In the genomic region with DNA sequence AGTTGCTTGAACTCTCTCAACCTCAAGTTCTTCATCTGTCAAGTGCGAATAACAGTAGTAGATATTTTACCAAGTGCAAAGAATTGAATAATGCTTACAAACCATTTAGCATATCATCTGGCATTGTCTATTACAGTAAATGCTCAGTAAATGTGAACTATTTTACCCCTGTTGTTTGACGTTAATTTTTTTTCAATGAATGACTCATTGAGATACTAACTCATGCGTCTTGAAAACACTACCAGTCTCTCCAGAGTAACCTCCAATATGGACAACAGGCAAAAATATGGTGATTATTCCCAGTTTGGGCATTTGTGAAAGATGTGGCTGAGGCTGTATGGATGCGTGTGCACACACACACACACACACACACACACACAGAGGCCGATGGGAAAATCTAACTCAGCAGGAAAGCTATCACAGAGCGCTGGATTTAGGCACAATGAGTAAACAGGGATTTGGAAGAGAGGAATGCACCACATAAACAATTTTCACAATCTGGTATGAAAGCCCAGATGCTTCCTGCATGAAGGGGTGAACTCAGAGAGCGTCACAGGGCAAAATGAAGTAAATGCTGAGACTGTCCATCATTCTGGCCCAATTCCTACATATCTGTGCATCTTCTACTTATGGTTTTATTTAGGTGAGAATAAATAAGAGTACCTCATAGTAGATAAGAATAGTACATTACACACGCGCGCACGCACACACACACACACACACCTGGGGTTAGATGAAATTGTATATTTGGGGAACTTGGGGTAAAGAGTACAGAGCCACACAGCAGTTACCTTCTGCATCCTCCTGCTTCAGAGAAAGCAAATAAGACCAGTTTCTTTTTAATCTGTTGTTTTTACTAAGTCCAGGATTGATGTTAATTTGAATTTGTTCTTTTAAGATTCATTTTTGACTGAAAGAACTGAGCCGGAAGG, we compare ENCODE assay signal across 13 cellular contexts.
DNase-seq lines count a peak whose midpoint lies in the region; ATAC-seq, FAIRE-seq and TF ChIP-seq lines count a peak whose summit lies in the region.
"Had no signal": no experiment of that assay in that cellular context is flagged by ENCODE, and none has a peak within 500 bp of the region (broad histone marks: within the 10 kb centered on the region; RNA-seq: fewer than 3 reads in every experiment).

No MANE protein-coding gene starts in this region.

- H3K9me3 ChIP-seq in A549 (no peaks in the 10 kb centered on the region), IMR-90 (ENCODE audit: control insufficient read depth, insufficient read depth, low read length) (no peaks in the 10 kb centered on the region), breast epithelium (no peaks in the 10 kb centered on the region)
- H3K9me3 ChIP-seq: tibial nerve had no signal

- H3K23ac ChIP-seq in IMR-90 (ENCODE audit: low read depth, low read length): peak overlapping the region; percentile 43

- peak overlapping the region; percentile 88 for H2BK20ac ChIP-seq in IMR-90 (ENCODE audit: low read depth, low read length)

- H3K4me2 ChIP-seq in A549 (no peak overlapping the region), IMR-90 (ENCODE audit: low read depth, low read length) (peak overlapping the region; percentile 46; the same call in 1 of the 2 replicates)

- no peak overlapping the region for H3K27ac ChIP-seq in A549
- H3K27ac ChIP-seq in IMR-90 (ENCODE audit: insufficient read depth, low read length): peak overlapping the region; percentile 76
- H3K27ac ChIP-seq in dorsolateral prefrontal cortex: peak overlapping the region in 34 of 59 donors; percentile 3 to 79 (median 54)
- peak overlapping the region in 1 of 2 donors; percentile 75 for H3K27ac ChIP-seq in breast epithelium

- DNase-seq in A549 (ENCODE audit: low read depth in 1 of 2, low spot score in 1 of 2) (no peak), IMR-90 (peak; percentile 96), dorsolateral prefrontal cortex (no peak), memory B cell (ENCODE audit: low spot score in 2 of 2) (peak in 1 of 2 donors; percentile 25), GM13977 (ENCODE audit: low spot score) (no peak), NCI-H774 (lab: John Stamatoyannopoulos, UW) (no peak), breast epithelium (ENCODE audit: low spot score in 2 of 2) (no peak), pons (ENCODE audit: low spot score) (no peak)
- DNase-seq: activated CD8-positive, alpha-beta memory T cell treated with anti-CD3 and anti-CD28 coated beads, Interleukin-2, amount 50 U/mL, for 48 hours; effector CD8-positive, alpha-beta T cell; mesendoderm; NCI-H2171 had no signal

- no peak overlapping the region for H3K4me3 Mint-ChIP-seq in memory B cell

- intact Hi-C loops in IMR-90 (cut with micrococcal nuclease) (loop anchor here (1.0 kb wide), 1 partner anchor 143 kb away; no protein-coding TSS in a partner anchor), dorsolateral prefrontal cortex (cut with DNase I) (loop anchor here in 1 of 2 donors (10.0 kb wide), 1 partner anchor 146 kb away; no protein-coding TSS in a partner anchor), breast epithelium (cut with DNase I; ENCODE audit: low total_unique reads) (no loop called here)

- H3K79me1 ChIP-seq in IMR-90 (ENCODE audit: low read depth in 1 of 2, low read length in 2 of 2): peaks cover 23 to 68% of the 10 kb centered on the region in 2 experiments

- H3K4me1 Mint-ChIP-seq in memory B cell: no peaks in the 10 kb centered on the region

- H3K14ac ChIP-seq in IMR-90 (replicated peaks; ENCODE audit: low read depth, low read length): peak overlapping the region; percentile 80

- H3K27ac Mint-ChIP-seq in memory B cell: no peak overlapping the region

- H2BK120ac ChIP-seq in IMR-90 (ENCODE audit: low read depth, low read length): peak overlapping the region; percentile 90

- 83% methylated on average over 12 of the region's 12 CpGs for WGBS in A549 (ENCODE audit: missing lambda C conversion rate)
- WGBS in IMR-90 (ENCODE audit: extremely low coverage in 2 of 2, insufficient read length in 1 of 2), 2 experiments: no CpG with 5 or more reads among the region's 12 CpGs

- H2AK9ac ChIP-seq in IMR-90 (replicated peaks; ENCODE audit: low read depth, low read length, poor library complexity): no peak overlapping the region

- H3K56ac ChIP-seq in IMR-90 (ENCODE audit: extremely low read depth, insufficient read depth, low read length): peak overlapping the region; percentile 49; the same call in 1 of the 2 replicates

- no peaks in the 10 kb centered on the region for H3K27me3 Mint-ChIP-seq in memory B cell

- peak overlapping the region; percentile 47 for H4K5ac ChIP-seq in IMR-90 (ENCODE audit: low read depth, low read length)

- TF ChIP-seq RAD21 in A549 (conservative IDR thresholded peaks at IDR 0.05 in 1 of 2, IDR thresholded peaks at IDR 0.05 in 1 of 2) (no peak), IMR-90 (IDR thresholded peaks at IDR 0.05; ENCODE audit: low read length) (no peak)

- H3K9ac ChIP-seq in IMR-90 (ENCODE audit: low read depth, low read length): no peak overlapping the region

- no peaks in the 10 kb centered on the region for H3K27me3 ChIP-seq in IMR-90 (ENCODE audit: control insufficient read depth, insufficient read depth, low read length)
- no peaks in the 10 kb centered on the region for H3K27me3 ChIP-seq in dorsolateral prefrontal cortex
- no peaks in the 10 kb centered on the region for H3K27me3 ChIP-seq in breast epithelium
- H3K27me3 ChIP-seq: tibial nerve had no signal

- H3K36me3 ChIP-seq in IMR-90 (ENCODE audit: control insufficient read depth, insufficient read depth, low read length): no peaks in the 10 kb centered on the region
- no peaks in the 10 kb centered on the region for H3K36me3 ChIP-seq in breast epithelium
- H3K36me3 ChIP-seq: tibial nerve had no signal

- no TSS peak for BruUV-seq in IMR-90 (replicated peaks; lab: Mats Ljungman, UMichigan)

- peak overlapping the region; percentile 83 for H2BK5ac ChIP-seq in IMR-90 (ENCODE audit: low read depth, low read length, poor library complexity, severe bottlenecking)

- in situ Hi-C loops in IMR-90 (cut with MboI; ENCODE audit: low sequenced_read_pairs): no loop called here
- in situ Hi-C loops in GM13977 (cut with MboI; ENCODE audit: low pct_unique_long_range_greater_than_20kb, low sequenced_read_pairs, unreplicated experiment): loop anchor here (10.0 kb wide), 1 partner anchor 66 kb away; no protein-coding TSS in a partner anchor

- peak overlapping the region; percentile 68 to 75 for H4K8ac ChIP-seq in IMR-90 (ENCODE audit: low read depth in 2 of 2, low read length in 2 of 2)

- H3K18ac ChIP-seq in IMR-90 (ENCODE audit: low read depth, low read length): peak overlapping the region; percentile 79

- H2AK5ac ChIP-seq in IMR-90 (ENCODE audit: low read depth, low read length): peak overlapping the region; percentile 80

- H3K4me3 ChIP-seq in A549 (no peak overlapping the region), IMR-90 (ENCODE audit: insufficient read depth, low read depth, low read length) (no peak overlapping the region), dorsolateral prefrontal cortex (no peak overlapping the region), breast epithelium (no peak overlapping the region)
- H3K4me3 ChIP-seq: tibial nerve had no signal

- FAIRE-seq in A549 (lab: Jason Lieb, UNC): no peak

- H3K4me1 ChIP-seq in A549 (peaks cover 27% of the 10 kb centered on the region), IMR-90 (ENCODE audit: control insufficient read depth, insufficient read depth, low read length) (peaks cover 34% of the 10 kb centered on the region), breast epithelium (no peaks in the 10 kb centered on the region)

- H2BK15ac ChIP-seq in IMR-90 (ENCODE audit: low read depth, low read length): peak overlapping the region; percentile 92; the same call in 2 of the 3 replicates

- peak overlapping the region; percentile 8 for H2AFZ ChIP-seq in IMR-90 (replicated peaks; ENCODE audit: low read length, poor library complexity)

- dilution Hi-C loops in IMR-90 (cut with HindIII; ENCODE audit: low sequenced_read_pairs, unreplicated experiment): no loop called here

- ATAC-seq in A549 (no peak), IMR-90 (ENCODE audit: low read depth) (peak; percentile 62), memory B cell (ENCODE audit: low read depth) (peak; percentile 82)

- TF ChIP-seq EP300 in A549 (IDR thresholded peaks at IDR 0.05): no peak

- H3K36me3 Mint-ChIP-seq in memory B cell: no peaks in the 10 kb centered on the region

- H3K9me1 ChIP-seq in IMR-90 (ENCODE audit: insufficient read depth, low read length): peaks cover 46% of the 10 kb centered on the region

- no peak for TF ChIP-seq CTCF in A549 (IDR thresholded peaks at IDR 0.05)
- no peak for TF ChIP-seq CTCF in IMR-90 (conservative IDR thresholded peaks at IDR 0.05; ENCODE audit: low read depth, low read length)
- no peak for TF ChIP-seq CTCF in dorsolateral prefrontal cortex (IDR thresholded peaks at IDR 0.05 in 54 of 56, conservative IDR thresholded peaks at IDR 0.05 in 2 of 56; ENCODE audit: low read depth in 1 of 56, partially characterized antibody in 56 of 56)
- TF ChIP-seq CTCF in GM13977 (IDR thresholded peaks at IDR 0.05; ENCODE audit: extremely low read depth, insufficient read depth, missing control alignments): no peak
- no peak for TF ChIP-seq CTCF in breast epithelium (IDR thresholded peaks at IDR 0.05)

- CTCF ChIA-PET in A549 (lab: Yijun Ruan, JAX): interaction anchor here (9.7 to 16.5 kb wide), 2 partner anchors 148 to 240 kb away, joined by 207 to 343 read pairs; no protein-coding TSS in a partner anchor
- CTCF ChIA-PET in IMR-90 (lab: Yijun Ruan, JAX): interaction anchor here (0.6 to 1.7 kb wide), 3 partner anchors 149 to 212 kb away, joined by 3 to 4 read pairs (median 3); no protein-coding TSS in a partner anchor

- H3K9me3 Mint-ChIP-seq in memory B cell: no peaks in the 10 kb centered on the region

- POLR2A ChIA-PET in A549 (lab: Yijun Ruan, JAX) (no interaction called here), IMR-90 (lab: Charles Lee; ENCODE audit: unreplicated experiment) (interaction anchor here (0.6 kb wide), 2 partner anchors 158 to 217 kb away, joined by 4 to 5 read pairs; no protein-coding TSS in a partner anchor)

- peak overlapping the region; percentile 96 for H3K4ac ChIP-seq in IMR-90 (ENCODE audit: low read depth, low read length)

- TF ChIP-seq POLR2A in A549 (IDR thresholded peaks at IDR 0.05; ENCODE audit: low read length) (no peak), IMR-90 (IDR thresholded peaks at IDR 0.05; ENCODE audit: low read depth, low read length) (no peak), breast epithelium (IDR thresholded peaks at IDR 0.05) (no peak)

- H4K20me1 ChIP-seq in IMR-90 (ENCODE audit: insufficient read depth, low read length): no peaks in the 10 kb centered on the region; the same call in 1 of the 2 replicates

- H4K91ac ChIP-seq in IMR-90 (ENCODE audit: insufficient read depth, low read depth, low read length): peak overlapping the region; percentile 71

TF ChIP-seq in A549, 52 proteins besides CTCF, POLR2A, EP300 and RAD21:
- TF ChIP-seq HEYL (CRISPR knock-in tag; IDR thresholded peaks at IDR 0.05) (no peak), FOSL2 (IDR thresholded peaks at IDR 0.05) (no peak), FOSL2 (CRISPR knock-in tag; IDR thresholded peaks at IDR 0.05) (peak; percentile 18; the same call in 1 of the 2 replicates)

TF ChIP-seq in IMR-90, 13 proteins besides CTCF, POLR2A, EP300 and RAD21 (continues in another document):
- 0 out of 2 replicates have a peak, but pooled peaks have one; percentile 41 for TF ChIP-seq FOS (IDR thresholded peaks at IDR 0.05; ENCODE audit: low read depth, low read length)
- no peak for TF ChIP-seq MXI1 (IDR thresholded peaks at IDR 0.05; ENCODE audit: borderline replicate concordance, low read depth, low read length)

Comparison
In these comparisons a context has a peak if more than half of its experiments do, and no peak if none do; other contexts are left out.
1. ATAC-seq: peak in IMR-90 (single experiment) and memory B cell (single experiment); none in A549 (0 of 2).
2. H3K27ac ChIP-seq: peak in IMR-90 (single experiment) and dorsolateral prefrontal cortex (34 of 59); none in A549 (0 of 2).